Comparison of ENCODE assay signal across 1 cellular context in genomic region chr1:153509036-153509435, GRCh38.
TF ChIP-seq lines count a peak whose summit lies in the region.

No MANE protein-coding gene starts in this region.

TF ChIP-seq in H1, 55 proteins besides CTCF, POLR2A, EP300 and RAD21:
- TF ChIP-seq PHF8 (conservative IDR thresholded peaks at IDR 0.05; ENCODE audit: low read depth, low read length) (no peak), E2F6 (IDR thresholded peaks at IDR 0.05) (no peak), EZH2 (IDR thresholded peaks at IDR 0.05; ENCODE audit: low read depth, low read length, severe bottlenecking) (no peak), BCL11A (IDR thresholded peaks at IDR 0.05; ENCODE audit: low read depth in 2 of 2, low read length in 2 of 2) (no peak), KDM4A (IDR thresholded peaks at IDR 0.05; ENCODE audit: low read depth, low read length, severe bottlenecking) (no peak), TAF7 (optimal IDR thresholded peaks at IDR 0.05; ENCODE audit: borderline replicate concordance, low read depth, low read length) (no peak), TEAD4 (IDR thresholded peaks at IDR 0.05; ENCODE audit: low read depth, low read length) (no peak), RFX5 (IDR thresholded peaks at IDR 0.05; ENCODE audit: borderline replicate concordance, low read depth, low read length) (no peak), CREB1 (IDR thresholded peaks at IDR 0.05) (no peak), CHD7 (IDR thresholded peaks at IDR 0.05; ENCODE audit: insufficient replicate concordance, low read length) (no peak), NRF1 (IDR thresholded peaks at IDR 0.05; ENCODE audit: low read depth, low read length) (no peak), BRCA1 (IDR thresholded peaks at IDR 0.05; ENCODE audit: low read depth, low read length) (no peak), JUND (IDR thresholded peaks at IDR 0.05; ENCODE audit: low read length) (no peak), CBX8 (IDR thresholded peaks at IDR 0.05; ENCODE audit: borderline replicate concordance, low read depth, low read length) (no peak), SIN3A (conservative IDR thresholded peaks at IDR 0.05 in 1 of 2, IDR thresholded peaks at IDR 0.05 in 1 of 2; ENCODE audit: low read depth in 1 of 2, low read length in 2 of 2) (no peak)
